Comparison of ENCODE assay signal across 7 cellular contexts in the genomic region with DNA sequence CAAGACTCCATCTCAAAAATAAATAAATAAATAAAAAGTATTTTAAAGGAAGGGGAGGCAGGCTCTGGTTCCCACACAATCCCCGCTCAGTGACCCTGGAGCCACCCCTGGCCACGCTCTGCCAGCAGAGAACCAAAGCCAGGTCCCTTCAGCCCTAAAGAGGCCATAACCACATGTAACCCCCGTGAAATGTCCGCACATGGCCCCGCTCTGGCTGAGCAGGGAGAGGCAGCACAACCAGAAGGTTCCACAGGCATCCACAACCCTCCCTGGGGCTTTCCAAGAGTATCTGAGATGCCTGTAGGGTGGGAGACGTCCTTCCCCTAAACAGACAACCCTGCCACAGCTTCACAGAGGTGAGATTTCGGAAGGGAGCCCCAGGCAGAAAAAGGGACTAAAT. TPM values are rescaled to one million over a fixed set of nuclear protein-coding genes. Genes with fewer than 3 reads are reported as not detected.
DNase-seq lines count a peak whose midpoint lies in the region; ATAC-seq and TF ChIP-seq lines count a peak whose summit lies in the region.

No MANE protein-coding gene starts in this region.

- DNase-seq in HL-60 (ENCODE audit: low read depth in 1 of 2, low spot score in 1 of 2) (no peak), DMS53 (lab: John Stamatoyannopoulos, UW) (no peak)
- no peak for DNase-seq in stimulated activated naive CD8-positive, alpha-beta T cell treated with anti-CD3 and anti-CD28 coated beads, Interleukin-15, amount 100 ng/mL, for 72 hours

- peaks cover 16% of the 10 kb centered on the region for H3K4me1 Mint-ChIP-seq in activated T-helper 17 cell treated with anti-CD3 and anti-CD28 coated beads, Interleukin-2, amount 50 U/mL, for 72 hours
- H3K4me1 Mint-ChIP-seq in stimulated activated naive CD8-positive, alpha-beta T cell treated with anti-CD3 and anti-CD28 coated beads, Interleukin-15, amount 100 ng/mL, for 72 hours = peaks cover 70% of the 10 kb centered on the region

- peak overlapping the region; percentile 93 for H3K27ac ChIP-seq in HL-60 (replicated peaks)
- no peak overlapping the region for H3K27ac ChIP-seq in iPS-18a (ENCODE audit: low read length)

- no peaks in the 10 kb centered on the region for H3K9me3 ChIP-seq in iPS-18a (ENCODE audit: control insufficient read depth, low read depth, low read length)

- H3K27me3 ChIP-seq in HL-60 (ENCODE audit: insufficient read depth, poor library complexity, severe bottlenecking) (no peaks in the 10 kb centered on the region), iPS-18a (ENCODE audit: control insufficient read depth, insufficient read depth, low read length) (peaks cover 18% of the 10 kb centered on the region)

- H3K9ac ChIP-seq in iPS-18a (ENCODE audit: low read length) = no peak overlapping the region

- H3K27me3 Mint-ChIP-seq in activated T-helper 17 cell treated with anti-CD3 and anti-CD28 coated beads, Interleukin-2, amount 50 U/mL, for 72 hours = no peaks in the 10 kb centered on the region
- no peaks in the 10 kb centered on the region for H3K27me3 Mint-ChIP-seq in stimulated activated naive CD8-positive, alpha-beta T cell treated with anti-CD3 and anti-CD28 coated beads, Interleukin-15, amount 100 ng/mL, for 72 hours

- no peaks in the 10 kb centered on the region for H3K9me3 Mint-ChIP-seq in activated T-helper 17 cell treated with anti-CD3 and anti-CD28 coated beads, Interleukin-2, amount 50 U/mL, for 72 hours
- no peaks in the 10 kb centered on the region for H3K9me3 Mint-ChIP-seq in stimulated activated naive CD8-positive, alpha-beta T cell treated with anti-CD3 and anti-CD28 coated beads, Interleukin-15, amount 100 ng/mL, for 72 hours

- peak overlapping the region; percentile 90 for H3K4me3 Mint-ChIP-seq in activated T-helper 17 cell treated with anti-CD3 and anti-CD28 coated beads, Interleukin-2, amount 50 U/mL, for 72 hours
- H3K4me3 Mint-ChIP-seq in stimulated activated naive CD8-positive, alpha-beta T cell treated with anti-CD3 and anti-CD28 coated beads, Interleukin-15, amount 100 ng/mL, for 72 hours = peak overlapping the region; percentile 92

- peaks cover 17% of the 10 kb centered on the region for H3K4me1 ChIP-seq in iPS-18a (ENCODE audit: control insufficient read depth, low read depth, low read length)

- no peaks in the 10 kb centered on the region for H3K36me3 ChIP-seq in iPS-18a (ENCODE audit: control insufficient read depth, low read depth, low read length)

- H3K4me3 ChIP-seq in HL-60 (replicated peaks; ENCODE audit: insufficient read depth, low read length) (peak overlapping the region; percentile 76), iPS-18a (ENCODE audit: low read length) (peak overlapping the region; percentile 86)

- no peak for ATAC-seq in activated T-helper 17 cell treated with anti-CD3 and anti-CD28 coated beads, Interleukin-2, amount 50 U/mL, for 72 hours (replicated peaks)
- no peak for ATAC-seq in stimulated activated naive CD8-positive, alpha-beta T cell treated with anti-CD3 and anti-CD28 coated beads, Interleukin-15, amount 100 ng/mL, for 72 hours
- no peak for ATAC-seq in HG02678 (IDR thresholded peaks at IDR 0.05; ENCODE audit: unreplicated experiment)
- no peak for ATAC-seq in HG03432 (IDR thresholded peaks at IDR 0.05; ENCODE audit: unreplicated experiment)

- peak overlapping the region; percentile 75 for H3K27ac Mint-ChIP-seq in activated T-helper 17 cell treated with anti-CD3 and anti-CD28 coated beads, Interleukin-2, amount 50 U/mL, for 72 hours
- peak overlapping the region; percentile 82 to 87 for H3K27ac Mint-ChIP-seq in stimulated activated naive CD8-positive, alpha-beta T cell treated with anti-CD3 and anti-CD28 coated beads, Interleukin-15, amount 100 ng/mL, for 72 hours

- no peak for TF ChIP-seq CTCF in HL-60 (IDR thresholded peaks at IDR 0.05; ENCODE audit: insufficient read depth, low read length)

- H3K36me3 Mint-ChIP-seq in activated T-helper 17 cell treated with anti-CD3 and anti-CD28 coated beads, Interleukin-2, amount 50 U/mL, for 72 hours (ENCODE audit: low read depth) = peaks cover 33% of the 10 kb centered on the region

RNA-seq across cellular contexts. Expression of a gene that starts 1.4 kb away (rescaled TPM):
- 100 to 1,000 TPM; 288 to 364 TPM for total RNA-seq in activated T-helper 17 cell treated with anti-CD3 and anti-CD28 coated beads, Interleukin-2, amount 50 U/mL, for 72 hours

RNA-seq across cellular contexts. Expression of a gene that starts 22.0 kb away (rescaled TPM):
- 10 to 100 TPM; 18.3 TPM for total RNA-seq in activated T-helper 17 cell treated with anti-CD3 and anti-CD28 coated beads, Interleukin-2, amount 50 U/mL, for 72 hours

RNA-seq across cellular contexts. Expression of a gene that starts 28.0 kb away (rescaled TPM):
- 10 to 100 TPM; 42.3 to 48.6 TPM for total RNA-seq in activated T-helper 17 cell treated with anti-CD3 and anti-CD28 coated beads, Interleukin-2, amount 50 U/mL, for 72 hours

RNA-seq across cellular contexts. Expression of a gene that starts 58.9 kb away (rescaled TPM):
- 100 to 1,000 TPM; 284 to 285 TPM for total RNA-seq in activated T-helper 17 cell treated with anti-CD3 and anti-CD28 coated beads, Interleukin-2, amount 50 U/mL, for 72 hours
